ENCODE assay signal across 6 cellular contexts in genomic region chr5:36571643-36572042, GRCh38. TPM values are rescaled to one million over a fixed set of nuclear protein-coding genes. Genes with fewer than 3 reads are reported as not detected.
"Had no signal": no experiment of that assay in that cellular context is flagged by ENCODE, and none has a peak within 500 bp of the region (broad histone marks: within the 10 kb centered on the region; RNA-seq: fewer than 3 reads in every experiment).

No MANE protein-coding gene starts in this region.

- DNase-seq: GM23248, H9, HCEC 1CT, IMR-90, KG1 had no signal

- H3K4me3 Mint-ChIP-seq: H9 had no signal

- H3K9me3 Mint-ChIP-seq: H9 had no signal

- H2AFZ ChIP-seq: GM23248 had no signal

- H3K27ac Mint-ChIP-seq: H9 had no signal

- H3K27ac ChIP-seq: GM23248 had no signal

- H3K9ac ChIP-seq: GM23248 had no signal

- H3K4me3 ChIP-seq: GM23248 had no signal

RNA-seq across cellular contexts. Expression of gene SLC1A3, which starts 34.8 kb away (rescaled TPM):
- total RNA-seq: HT-29 had no signal
